8 cellular contexts compared by ENCODE assay signal in genomic region chr17:80413771-80414507, GRCh38. TPM values are rescaled to one million over a fixed set of nuclear protein-coding genes. Genes with fewer than 3 reads are reported as not detected.
DNase-seq lines count a peak whose midpoint lies in the region; ATAC-seq, FAIRE-seq and TF ChIP-seq lines count a peak whose summit lies in the region.

No MANE protein-coding gene starts in this region.

- peaks cover 21% of the 10 kb centered on the region for H3K27me3 ChIP-seq in DOHH2 (ENCODE audit: control insufficient read depth, low read length)
- H3K27me3 ChIP-seq in OCI-LY3 (ENCODE audit: low read depth, low read length), result peaks cover 12% of the 10 kb centered on the region; the same call in 1 of the 2 replicates
- no peaks in the 10 kb centered on the region for H3K27me3 ChIP-seq in pancreas

- H3K9me2 ChIP-seq in DOHH2 (replicated peaks; ENCODE audit: control insufficient read depth, low read length), result no peaks in the 10 kb centered on the region

- intact Hi-C loops in pancreas (cut with DNase I), result no loop called here

- no peak overlapping the region; the same call in 1 of the 2 replicates for H3K4me3 ChIP-seq in DOHH2 (ENCODE audit: low read length)
- peak overlapping the region; percentile 85 for H3K4me3 ChIP-seq in OCI-LY3 (ENCODE audit: low read length)
- peak overlapping the region; percentile 65 to 98 (median 88) for H3K4me3 ChIP-seq in pancreas

- H3K36me3 ChIP-seq in DOHH2 (ENCODE audit: control insufficient read depth, low read length) (no peaks in the 10 kb centered on the region), OCI-LY3 (replicated peaks; ENCODE audit: low read depth, low read length) (no peaks in the 10 kb centered on the region), pancreas (no peaks in the 10 kb centered on the region)

- FAIRE-seq in pancreas (lab: Jason Lieb, UNC), result no peak

- H2AFZ ChIP-seq in OCI-LY3 (ENCODE audit: low read depth, low read length), result no peak overlapping the region

- H3K9ac ChIP-seq in OCI-LY3 (ENCODE audit: low read length), result peak overlapping the region; percentile 64

- H3K4me1 ChIP-seq in DOHH2 (ENCODE audit: control insufficient read depth, low read length) (peaks cover 16% of the 10 kb centered on the region), OCI-LY3 (ENCODE audit: low read length) (peaks cover 34% of the 10 kb centered on the region), pancreas (peaks cover 6 to 13% (median 12%) of the 10 kb centered on the region in 3 donors)

- WGBS in pancreas, 2 donors, result 7 to 12% methylated on average over 26 of the region's 26 CpGs

- H3K27ac ChIP-seq in DOHH2 (ENCODE audit: low read depth, low read length), result no peak overlapping the region
- peak overlapping the region; percentile 69 for H3K27ac ChIP-seq in OCI-LY3 (ENCODE audit: low read length)
- peak overlapping the region in 1 of 4 donors; percentile 96 for H3K27ac ChIP-seq in pancreas

- H3K9me3 ChIP-seq in DOHH2 (ENCODE audit: control insufficient read depth, insufficient read depth, low read length) (no peaks in the 10 kb centered on the region), OCI-LY3 (ENCODE audit: insufficient read depth, low read length) (no peaks in the 10 kb centered on the region), pancreas (no peaks in the 10 kb centered on the region)

- no peak for TF ChIP-seq CTCF in DOHH2 (IDR thresholded peaks at IDR 0.05; ENCODE audit: low read depth, low read length, poor library complexity, severe bottlenecking)
- no peak for TF ChIP-seq CTCF in OCI-LY3 (IDR thresholded peaks at IDR 0.05; ENCODE audit: low read depth, low read length)
- no peak for TF ChIP-seq CTCF in pancreas (IDR thresholded peaks at IDR 0.05)

- ATAC-seq in esophagus mucosa, result peak; percentile 3
- peak; percentile 3 to 24 (median 12) for ATAC-seq in pancreas
- no peak for ATAC-seq in HG02610 (IDR thresholded peaks at IDR 0.05; ENCODE audit: unreplicated experiment)
- no peak for ATAC-seq in HG02885 (IDR thresholded peaks at IDR 0.05; ENCODE audit: poor library complexity, unreplicated experiment)
- no peak for ATAC-seq in GM21825 (IDR thresholded peaks at IDR 0.05; ENCODE audit: unreplicated experiment)

- H4K20me1 ChIP-seq in DOHH2 (ENCODE audit: control insufficient read depth, insufficient read depth, low read depth, low read length) (no peaks in the 10 kb centered on the region), OCI-LY3 (ENCODE audit: insufficient read depth, low read length) (no peaks in the 10 kb centered on the region; the same call in 1 of the 2 replicates)

- DNase-seq in pancreas (peak in 1 of 6 donors; percentile 43), HUDEP-2 (lab: John Stamatoyannopoulos, UW; ENCODE audit: unreplicated experiment in 76 of 76) (no peak)

- H3K79me2 ChIP-seq in DOHH2 (ENCODE audit: control insufficient read depth, low read length) (peaks cover 3% of the 10 kb centered on the region; the same call in 1 of the 2 replicates), OCI-LY3 (ENCODE audit: low read length) (peaks cover 4% of the 10 kb centered on the region)

- H3F3A ChIP-seq in DOHH2 (ENCODE audit: control insufficient read depth, insufficient read depth), result no peaks in the 10 kb centered on the region

- peak overlapping the region; percentile 100 for H3K4me2 ChIP-seq in DOHH2 (ENCODE audit: low read length)
- H3K4me2 ChIP-seq in OCI-LY3 (ENCODE audit: low read length), result peak overlapping the region; percentile 77

RNA-seq across cellular contexts. Expression of gene ENDOV, which starts 1.0 kb away (rescaled TPM):
- total RNA-seq in esophagus mucosa (12.9 TPM), pancreas (10 to 100 TPM in 4 of 6 donors, 1 to 10 TPM in 2; 8.7 to 15.9 (median 11.6) TPM)
- 10 to 100 TPM; 16.0 to 20.4 TPM for polyA plus RNA-seq in pancreas

Comparison
In these comparisons a context has a peak if more than half of its experiments do, and no peak if none do; other contexts are left out.
1. ATAC-seq: peak in esophagus mucosa (single experiment) and pancreas (4 of 4); none in HG02610 (single experiment), HG02885 (single experiment) and GM21825 (single experiment).